ENCODE assay signal across 9 cellular contexts in the genomic region with DNA sequence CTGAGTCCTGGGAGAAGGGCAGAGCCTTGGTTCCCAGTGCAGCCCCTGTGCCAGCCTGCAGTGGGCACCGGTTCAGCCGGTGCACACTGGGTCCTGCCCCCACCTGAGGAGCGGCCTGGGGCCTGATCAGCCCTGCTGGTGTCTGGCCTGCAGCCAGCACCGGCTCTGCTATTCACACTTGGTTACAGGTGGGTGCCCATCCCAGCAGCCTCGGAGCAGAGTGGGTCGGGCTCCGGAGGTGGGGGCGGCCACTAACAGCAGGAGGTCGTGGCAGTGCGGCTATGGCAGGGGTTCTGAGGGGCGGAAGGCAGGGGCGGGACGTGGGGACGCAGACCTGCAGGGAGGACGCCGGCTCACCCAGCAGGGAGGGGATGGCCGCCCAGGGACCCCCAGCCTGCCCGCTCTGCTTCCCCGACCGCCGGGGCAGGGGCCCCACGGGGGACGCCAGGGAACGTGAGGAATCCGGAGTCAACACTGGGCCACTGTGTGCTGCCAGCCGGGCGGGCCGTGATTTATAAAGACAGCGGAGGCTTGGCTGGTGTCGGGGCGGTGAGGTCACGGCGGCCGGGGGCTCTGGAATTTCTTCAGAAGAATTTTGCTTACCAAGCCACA. TPM values are rescaled to one million over a fixed set of nuclear protein-coding genes. Genes with fewer than 3 reads are reported as not detected.
DNase-seq lines count a peak whose midpoint lies in the region; ATAC-seq and TF ChIP-seq lines count a peak whose summit lies in the region.
"Had no signal": no experiment of that assay in that cellular context is flagged by ENCODE, and none has a peak within 500 bp of the region (broad histone marks: within the 10 kb centered on the region; RNA-seq: fewer than 3 reads in every experiment).

No MANE protein-coding gene starts in this region.

- peaks cover 10 to 38% of the 10 kb centered on the region in 2 donors for H3K27me3 Mint-ChIP-seq in effector memory CD8-positive, alpha-beta T cell
- H3K27me3 Mint-ChIP-seq in neural progenitor cell (ENCODE audit: insufficient read depth, low read depth) = peaks cover 2% of the 10 kb centered on the region

- H3K79me2 ChIP-seq in Loucy (ENCODE audit: insufficient read depth, low read length) = no peaks in the 10 kb centered on the region
- no peaks in the 10 kb centered on the region for H3K79me2 ChIP-seq in neural progenitor cell (ENCODE audit: low read depth)

- peak; percentile 59 for ATAC-seq in effector memory CD8-positive, alpha-beta T cell (replicated peaks)
- no peak for ATAC-seq in HG03280 (IDR thresholded peaks at IDR 0.05; ENCODE audit: unreplicated experiment)

- H3K4me3 ChIP-seq in AG10803 (ENCODE audit: low read length) = peak overlapping the region; percentile 29
- no peak overlapping the region for H3K4me3 ChIP-seq in Loucy (ENCODE audit: low read length, poor library complexity, severe bottlenecking)
- no peak overlapping the region for H3K4me3 ChIP-seq in neural progenitor cell
- no peak overlapping the region for H3K4me3 ChIP-seq in A673 (ENCODE audit: low read depth, low read length, poor library complexity, severe bottlenecking)
- H3K4me3 ChIP-seq in BE2C (ENCODE audit: low read depth, low read length) = no peak overlapping the region

- no TSS peak for BruUV-seq in A673 (replicated peaks; lab: Mats Ljungman, UMichigan)

- H3K27me3 ChIP-seq in Loucy (ENCODE audit: insufficient read depth, low read length, poor library complexity, severe bottlenecking) (no peaks in the 10 kb centered on the region), neural progenitor cell (no peaks in the 10 kb centered on the region), A673 (replicated peaks; ENCODE audit: insufficient read depth, low read depth, low read length, poor library complexity) (no peaks in the 10 kb centered on the region), BE2C (peaks cover 20% of the 10 kb centered on the region)

- H3K9me3 Mint-ChIP-seq in effector memory CD8-positive, alpha-beta T cell = no peaks in the 10 kb centered on the region
- H3K9me3 Mint-ChIP-seq in neural progenitor cell = peaks cover 3% of the 10 kb centered on the region
- H3K9me3 Mint-ChIP-seq: brain had no signal

- H4K20me1 ChIP-seq in Loucy (ENCODE audit: insufficient read depth, low read length, poor library complexity, severe bottlenecking) (no peaks in the 10 kb centered on the region), neural progenitor cell (ENCODE audit: low read depth) (no peaks in the 10 kb centered on the region)

- peak overlapping the region in 1 of 2 donors; percentile 87 for H3K27ac Mint-ChIP-seq in effector memory CD8-positive, alpha-beta T cell
- peak overlapping the region; percentile 74 for H3K27ac Mint-ChIP-seq in neural progenitor cell

- H3K9ac ChIP-seq in Loucy (ENCODE audit: low read depth, low read length, poor library complexity, severe bottlenecking) (no peak overlapping the region), neural progenitor cell (no peak overlapping the region)

- H3K9me3 ChIP-seq in Loucy (ENCODE audit: insufficient read depth, low read depth, low read length) = no peaks in the 10 kb centered on the region
- H3K9me3 ChIP-seq in neural progenitor cell (ENCODE audit: low read depth) = no peaks in the 10 kb centered on the region
- no peaks in the 10 kb centered on the region for H3K9me3 ChIP-seq in A673 (ENCODE audit: low read depth, low read length, poor library complexity, severe bottlenecking)
- H3K9me3 ChIP-seq in BE2C = no peaks in the 10 kb centered on the region

- intact Hi-C loops in A673 (cut with micrococcal nuclease; ENCODE audit: unreplicated experiment) = no loop called here

- peak overlapping the region; percentile 56 to 67 for H3K4me3 Mint-ChIP-seq in effector memory CD8-positive, alpha-beta T cell
- no peak overlapping the region for H3K4me3 Mint-ChIP-seq in neural progenitor cell
- H3K4me3 Mint-ChIP-seq: brain had no signal

- H3K36me3 ChIP-seq in Loucy (ENCODE audit: insufficient read depth, low read length) = no peaks in the 10 kb centered on the region; the same call in 1 of the 2 replicates
- no peaks in the 10 kb centered on the region for H3K36me3 ChIP-seq in neural progenitor cell
- H3K36me3 ChIP-seq in A673 (ENCODE audit: insufficient read depth, low read length, poor library complexity, severe bottlenecking) = no peaks in the 10 kb centered on the region
- no peaks in the 10 kb centered on the region for H3K36me3 ChIP-seq in BE2C

- no peaks in the 10 kb centered on the region for H3K9me2 ChIP-seq in Loucy (replicated peaks; ENCODE audit: low read depth, low read length)

- POLR2A ChIA-PET in A673 (lab: Charles Lee; ENCODE audit: low non-redundant PET) = no interaction called here

- H3K4me1 Mint-ChIP-seq in effector memory CD8-positive, alpha-beta T cell (ENCODE audit: low read depth in 2 of 2) = peaks cover 4 to 15% of the 10 kb centered on the region in 2 donors
- H3K4me1 Mint-ChIP-seq in neural progenitor cell = peaks cover 10% of the 10 kb centered on the region

- no peak overlapping the region for H3K4me2 ChIP-seq in Loucy (ENCODE audit: low read depth, low read length, poor library complexity, severe bottlenecking)
- no peak overlapping the region for H3K4me2 ChIP-seq in neural progenitor cell

- peaks cover 91% of the 10 kb centered on the region for H3K36me3 Mint-ChIP-seq in effector memory CD8-positive, alpha-beta T cell (ENCODE audit: insufficient read depth)
- H3K36me3 Mint-ChIP-seq in neural progenitor cell = peaks cover 5% of the 10 kb centered on the region

- DNase-seq in AG10803 (ENCODE audit: low read depth) (peak; percentile 74), neural progenitor cell (ENCODE audit: low spot score) (peak; percentile 32), A673 (ENCODE audit: low spot score) (no peak), BE2C (no peak), NCI-H524 treated with DMSO at 0.1 percent for 48 hours (lab: John Stamatoyannopoulos, UW) (no peak)
- no peak for DNase-seq in effector memory CD8-positive, alpha-beta T cell

- H2AFZ ChIP-seq in Loucy (ENCODE audit: low read length) (no peak overlapping the region), neural progenitor cell (replicated peaks) (no peak overlapping the region)

- no peak overlapping the region for H3K27ac ChIP-seq in neural progenitor cell
- H3K27ac ChIP-seq in A673 (ENCODE audit: low read depth, low read length, poor library complexity, severe bottlenecking) = no peak overlapping the region

- CTCF ChIA-PET in A673 (lab: Charles Lee) = no interaction called here

- H3K4me1 ChIP-seq in Loucy (ENCODE audit: insufficient read depth, low read length, poor library complexity, severe bottlenecking) (peaks cover 13% of the 10 kb centered on the region), neural progenitor cell (peaks cover 13% of the 10 kb centered on the region), A673 (ENCODE audit: insufficient read depth, low read length, poor library complexity, severe bottlenecking) (peaks cover 7% of the 10 kb centered on the region), BE2C (no peaks in the 10 kb centered on the region)

- TF ChIP-seq CTCF in AG10803 (conservative IDR thresholded peaks at IDR 0.05; ENCODE audit: low read length) (no peak), Loucy (conservative IDR thresholded peaks at IDR 0.05; ENCODE audit: low read length) (peak; percentile 24; the same call in 1 of the 2 replicates), neural progenitor cell (IDR thresholded peaks at IDR 0.05) (no peak), A673 (conservative IDR thresholded peaks at IDR 0.05; ENCODE audit: low read depth, low read length) (no peak), BE2C (IDR thresholded peaks at IDR 0.05; ENCODE audit: low read depth, low read length) (no peak)

- H3F3A ChIP-seq in Loucy (ENCODE audit: low read depth) (no peaks in the 10 kb centered on the region), neural progenitor cell (ENCODE audit: low read depth) (no peaks in the 10 kb centered on the region)

RNA-seq across cellular contexts. Expression of gene METRNL, which starts 20.3 kb away (rescaled TPM):
- total RNA-seq in neural progenitor cell (ENCODE audit: low replicate concordance) (3.6 and 12.9 TPM in 2 replicates), A673 (2021) (16.5 and 18.1 TPM in 2 replicates)
- 25.8 TPM for polyA plus RNA-seq in BE2C (2012; ENCODE audit: insufficient read depth, insufficient read length, low read depth)

Comparison
In these comparisons a context has a peak if more than half of its experiments do, and no peak if none do; other contexts are left out.
1. DNase-seq: peak in AG10803 (single experiment) and neural progenitor cell (single experiment); none in effector memory CD8-positive, alpha-beta T cell (0 of 3), A673 (single experiment), BE2C (single experiment) and NCI-H524 treated with DMSO at 0.1 percent for 48 hours (single experiment).